In genomic region chr7:36661135-36661840, GRCh38 we compare ENCODE assay signal across 10 cellular contexts.
A peak's percentile ranks its signal among the peaks of the same experiment; 100 is the strongest.
DNase-seq lines count a peak whose midpoint lies in the region; ATAC-seq and TF ChIP-seq lines count a peak whose summit lies in the region.
"Had no signal": no experiment of that assay in that cellular context is flagged by ENCODE, and none has a peak within 500 bp of the region (broad histone marks: within the 10 kb centered on the region; RNA-seq: fewer than 3 reads in every experiment).

No MANE protein-coding gene starts in this region.

- H3K4me2 ChIP-seq in mesendoderm (ENCODE audit: low read length): no peak overlapping the region

- no peaks in the 10 kb centered on the region for H3K79me1 ChIP-seq in mesendoderm (ENCODE audit: low read length)

- no peak for TF ChIP-seq CTCF in glutamatergic neuron (IDR thresholded peaks at IDR 0.05; ENCODE audit: partially characterized antibody, unreplicated experiment)

- no CpG with 5 or more reads among the region's 7 CpGs for WGBS in mesendoderm (ENCODE audit: extremely low coverage, insufficient coverage, low lambda C conversion rate)

- H2AK5ac ChIP-seq in mesendoderm (ENCODE audit: low read length): no peak overlapping the region

- peaks cover 29% of the 10 kb centered on the region for H3K36me3 Mint-ChIP-seq in central memory CD8-positive, alpha-beta T cell (ENCODE audit: insufficient read depth)
- no peaks in the 10 kb centered on the region for H3K36me3 Mint-ChIP-seq in glutamatergic neuron (ENCODE audit: unreplicated experiment)

- peaks cover 65% of the 10 kb centered on the region for H3K4me1 Mint-ChIP-seq in central memory CD8-positive, alpha-beta T cell
- peaks cover 12% of the 10 kb centered on the region for H3K4me1 Mint-ChIP-seq in glutamatergic neuron (ENCODE audit: low read depth, unreplicated experiment)

- H4K5ac ChIP-seq in mesendoderm (ENCODE audit: low read length): no peak overlapping the region

- DNase-seq in Caki2 (ENCODE audit: low read depth) (peak; percentile 84), HT1080 (ENCODE audit: low read depth) (peak; percentile 88), mesendoderm (peak; percentile 84), T1000 (lab: John Stamatoyannopoulos, UW) (no peak), glutamatergic neuron (no peak), hypothalamus (lab: John Stamatoyannopoulos, UW) (no peak)
- no peak for DNase-seq in central memory CD8-positive, alpha-beta T cell (ENCODE audit: low spot score in 2 of 2)
- DNase-seq: T-helper 2 cell had no signal

- H3K27me3 ChIP-seq in mesendoderm (ENCODE audit: insufficient read depth, low read length, poor library complexity): no peaks in the 10 kb centered on the region

- H3K23ac ChIP-seq in mesendoderm (ENCODE audit: low read length): no peak overlapping the region

- peaks cover 17% of the 10 kb centered on the region for H3K4me1 ChIP-seq in mesendoderm (ENCODE audit: control insufficient read depth, low read depth, low read length)

- no peak for ATAC-seq in central memory CD8-positive, alpha-beta T cell (replicated peaks; ENCODE audit: extremely low read depth, poor library complexity, severe bottlenecking)
- ATAC-seq in GM18511 (IDR thresholded peaks at IDR 0.05; ENCODE audit: unreplicated experiment): no peak

- no peaks in the 10 kb centered on the region for H3K9me3 Mint-ChIP-seq in central memory CD8-positive, alpha-beta T cell
- H3K9me3 Mint-ChIP-seq in glutamatergic neuron (ENCODE audit: unreplicated experiment): no peaks in the 10 kb centered on the region

- no peaks in the 10 kb centered on the region for H3K27me3 Mint-ChIP-seq in central memory CD8-positive, alpha-beta T cell
- no peaks in the 10 kb centered on the region for H3K27me3 Mint-ChIP-seq in glutamatergic neuron (ENCODE audit: unreplicated experiment)

- no peaks in the 10 kb centered on the region for H3K79me2 ChIP-seq in mesendoderm (ENCODE audit: control insufficient read depth, insufficient read depth, low read length)

- no peak overlapping the region for H3K27ac ChIP-seq in mesendoderm (ENCODE audit: low read depth, low read length)
- H3K27ac ChIP-seq: HL-60 had no signal

- no peak overlapping the region for H3K4me3 ChIP-seq in mesendoderm (ENCODE audit: low read length)

- no peak overlapping the region for H2BK15ac ChIP-seq in mesendoderm (replicated peaks; ENCODE audit: low read depth)

- H4K8ac ChIP-seq in mesendoderm (ENCODE audit: low read depth, low read length): no peak overlapping the region

- no peak overlapping the region for H3K9ac ChIP-seq in mesendoderm (ENCODE audit: low read length)

- no peak overlapping the region for H3K4ac ChIP-seq in mesendoderm (ENCODE audit: low read depth, low read length)

- H3K18ac ChIP-seq in mesendoderm (ENCODE audit: low read length): no peak overlapping the region

- in situ Hi-C loops in Caki2 (cut with HindIII; ENCODE audit: low pct_unique_long_range_greater_than_20kb, low sequenced_read_pairs): no loop called here

- H3K4me3 Mint-ChIP-seq in central memory CD8-positive, alpha-beta T cell: no peak overlapping the region
- H3K4me3 Mint-ChIP-seq in glutamatergic neuron (ENCODE audit: unreplicated experiment): no peak overlapping the region

- H3K27ac Mint-ChIP-seq in central memory CD8-positive, alpha-beta T cell (ENCODE audit: low read depth): peak overlapping the region; percentile 77
- H3K27ac Mint-ChIP-seq in glutamatergic neuron (ENCODE audit: unreplicated experiment): no peak overlapping the region

- no peak overlapping the region for H2BK5ac ChIP-seq in mesendoderm (ENCODE audit: low read length)

- H3K36me3 ChIP-seq in mesendoderm (ENCODE audit: control insufficient read depth, insufficient read depth, low read length): no peaks in the 10 kb centered on the region

- peak overlapping the region; percentile 25 for H3K56ac ChIP-seq in mesendoderm (ENCODE audit: low read length)

- no peak overlapping the region for H2BK120ac ChIP-seq in mesendoderm (ENCODE audit: low read depth, low read length)

Comparison
In these comparisons a context has a peak if more than half of its experiments do, and no peak if none do; other contexts are left out.
1. DNase-seq: peak in Caki2 (single experiment), HT1080 (single experiment) and mesendoderm (single experiment); none in central memory CD8-positive, alpha-beta T cell (0 of 2), T1000 (single experiment), glutamatergic neuron (single experiment) and hypothalamus (0 of 51).